Comparison of ENCODE assay signal across 24 cellular contexts in the genomic region with DNA sequence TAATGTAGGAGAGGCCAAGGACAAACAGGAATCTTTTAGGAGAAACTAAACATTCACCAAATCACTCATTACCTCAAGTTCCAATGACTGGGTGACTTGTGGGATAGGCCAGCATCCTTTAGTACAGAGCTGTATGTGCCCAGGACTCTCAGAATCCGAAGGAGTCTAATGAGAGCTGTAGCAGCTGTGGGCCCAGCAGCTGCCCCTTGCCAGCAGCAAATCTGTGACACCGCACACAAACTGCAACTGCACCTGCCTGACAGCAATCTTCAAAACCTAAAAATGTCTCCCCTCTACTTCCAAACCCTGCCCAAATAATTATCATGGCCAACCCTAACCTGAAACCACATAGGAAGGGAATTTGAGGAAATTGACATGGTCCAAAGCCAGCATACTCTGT.
"Had no signal": no experiment of that assay in that cellular context is flagged by ENCODE, and none has a peak within 500 bp of the region (broad histone marks: within the 10 kb centered on the region; RNA-seq: fewer than 3 reads in every experiment).

No MANE protein-coding gene starts in this region.

- FAIRE-seq: HepG2 had no signal

- H3K9me3 ChIP-seq: MG63 had no signal

- H3K27ac ChIP-seq: RWPE1 had no signal

- ATAC-seq: HepG2, Panc1, PC-3, SK-N-SH treated with all-trans-retinoic acid at 6 μM for 48 hours had no signal

- DNase-seq: IMR-90; Karpas-422; KG1; MG63; NCI-H1092; NCI-H1105 treated with DMSO at 0.1 percent for 48 hours; NCI-H1417 treated with DMSO at 0.1 percent for 48 hours; NCI-H146; NCI-H1694 treated with DMSO at 0.1 percent for 48 hours; NCI-H1930; NCI-H2081; NCI-H2107; NCI-H2171 treated with DMSO at 0.1 percent for 48 hours; NCI-H345; NCI-H446 treated with DMSO at 0.1 percent for 48 hours; NCI-H510A treated with DMSO at 0.1 percent for 48 hours; NCI-H526; NCI-H82; NK-92 treated with Interleukin-12 subunit alpha and Interleukin-12 subunit beta, amount 100 ng/mL, for 24 hours; PC-3 had no signal

- H3K4me3 ChIP-seq: MG63 had no signal

- H3K27me3 ChIP-seq: MG63 had no signal

- H3K36me3 ChIP-seq: MG63 had no signal
